1 cellular context compared by ENCODE assay signal in the genomic region with DNA sequence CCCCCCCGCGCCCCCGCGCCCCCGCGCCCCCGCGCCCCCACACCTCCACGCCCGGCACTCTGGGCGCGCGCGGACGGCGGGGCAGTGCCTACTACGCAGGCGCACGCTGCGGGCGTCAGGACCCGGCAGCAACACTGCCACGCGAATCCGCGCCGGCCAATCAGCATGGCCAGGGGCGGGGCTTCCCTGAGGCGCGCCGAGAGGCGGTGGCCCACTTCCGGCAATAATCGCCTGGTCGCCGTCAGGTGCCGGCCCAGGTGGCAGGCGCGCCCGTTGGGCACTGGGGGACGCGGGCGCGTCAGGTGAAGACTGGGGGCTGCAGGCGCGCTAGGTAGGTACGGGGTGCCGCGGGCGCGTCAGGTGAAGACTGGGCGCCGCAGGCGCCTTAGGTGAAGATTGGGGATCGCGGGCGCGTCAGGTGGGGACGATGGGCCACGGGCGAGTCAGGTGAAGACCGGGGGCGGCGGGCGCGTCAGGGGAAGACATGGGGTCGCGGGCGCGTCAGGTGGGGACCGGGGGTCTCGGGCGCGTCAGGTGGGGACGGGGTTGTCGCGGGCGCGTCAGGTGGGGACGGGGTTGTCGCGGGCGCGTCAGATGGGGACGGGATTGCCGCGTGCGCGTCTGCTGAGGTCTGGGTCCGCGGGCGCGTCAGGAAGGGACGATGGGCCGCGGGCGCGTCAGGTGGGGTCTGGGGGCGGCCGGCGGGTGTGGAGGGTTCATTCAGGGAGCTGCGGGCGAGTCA.
TF ChIP-seq lines count a peak whose summit lies in the region.

No MANE protein-coding gene starts in this region.

TF ChIP-seq in GM12878, 131 proteins besides CTCF, POLR2A, EP300 and RAD21 (continued from another document and continues in another):
- TF ChIP-seq, protein P1, sequence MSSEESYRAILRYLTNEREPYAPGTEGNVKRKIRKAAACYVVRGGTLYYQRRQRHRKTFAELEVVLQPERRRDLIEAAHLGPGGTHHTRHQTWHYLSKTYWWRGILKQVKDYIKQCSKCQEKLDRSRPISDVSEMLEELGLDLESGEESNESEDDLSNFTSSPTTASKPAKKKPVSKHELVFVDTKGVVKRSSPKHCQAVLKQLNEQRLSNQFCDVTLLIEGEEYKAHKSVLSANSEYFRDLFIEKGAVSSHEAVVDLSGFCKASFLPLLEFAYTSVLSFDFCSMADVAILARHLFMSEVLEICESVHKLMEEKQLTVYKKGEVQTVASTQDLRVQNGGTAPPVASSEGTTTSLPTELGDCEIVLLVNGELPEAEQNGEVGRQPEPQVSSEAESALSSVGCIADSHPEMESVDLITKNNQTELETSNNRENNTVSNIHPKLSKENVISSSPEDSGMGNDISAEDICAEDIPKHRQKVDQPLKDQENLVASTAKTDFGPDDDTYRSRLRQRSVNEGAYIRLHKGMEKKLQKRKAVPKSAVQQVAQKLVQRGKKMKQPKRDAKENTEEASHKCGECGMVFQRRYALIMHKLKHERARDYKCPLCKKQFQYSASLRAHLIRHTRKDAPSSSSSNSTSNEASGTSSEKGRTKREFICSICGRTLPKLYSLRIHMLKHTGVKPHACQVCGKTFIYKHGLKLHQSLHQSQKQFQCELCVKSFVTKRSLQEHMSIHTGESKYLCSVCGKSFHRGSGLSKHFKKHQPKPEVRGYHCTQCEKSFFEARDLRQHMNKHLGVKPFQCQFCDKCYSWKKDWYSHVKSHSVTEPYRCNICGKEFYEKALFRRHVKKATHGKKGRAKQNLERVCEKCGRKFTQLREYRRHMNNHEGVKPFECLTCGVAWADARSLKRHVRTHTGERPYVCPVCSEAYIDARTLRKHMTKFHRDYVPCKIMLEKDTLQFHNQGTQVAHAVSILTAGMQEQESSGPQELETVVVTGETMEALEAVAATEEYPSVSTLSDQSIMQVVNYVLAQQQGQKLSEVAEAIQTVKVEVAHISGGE (CRISPR knock-in tag; IDR thresholded peaks at IDR 0.05), result no peak
- TF ChIP-seq, protein P2, sequence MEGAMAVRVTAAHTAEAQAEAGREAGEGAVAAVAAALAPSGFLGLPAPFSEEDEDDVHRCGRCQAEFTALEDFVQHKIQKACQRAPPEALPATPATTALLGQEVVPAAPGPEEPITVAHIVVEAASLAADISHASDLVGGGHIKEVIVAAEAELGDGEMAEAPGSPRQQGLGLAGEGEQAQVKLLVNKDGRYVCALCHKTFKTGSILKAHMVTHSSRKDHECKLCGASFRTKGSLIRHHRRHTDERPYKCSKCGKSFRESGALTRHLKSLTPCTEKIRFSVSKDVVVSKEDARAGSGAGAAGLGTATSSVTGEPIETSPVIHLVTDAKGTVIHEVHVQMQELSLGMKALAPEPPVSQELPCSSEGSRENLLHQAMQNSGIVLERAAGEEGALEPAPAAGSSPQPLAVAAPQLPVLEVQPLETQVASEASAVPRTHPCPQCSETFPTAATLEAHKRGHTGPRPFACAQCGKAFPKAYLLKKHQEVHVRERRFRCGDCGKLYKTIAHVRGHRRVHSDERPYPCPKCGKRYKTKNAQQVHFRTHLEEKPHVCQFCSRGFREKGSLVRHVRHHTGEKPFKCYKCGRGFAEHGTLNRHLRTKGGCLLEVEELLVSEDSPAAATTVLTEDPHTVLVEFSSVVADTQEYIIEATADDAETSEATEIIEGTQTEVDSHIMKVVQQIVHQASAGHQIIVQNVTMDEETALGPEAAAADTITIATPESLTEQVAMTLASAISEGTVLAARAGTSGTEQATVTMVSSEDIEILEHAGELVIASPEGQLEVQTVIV (IDR thresholded peaks at IDR 0.05; ENCODE audit: borderline replicate concordance, partially characterized antibody), result peak; percentile 69
- TF ChIP-seq, protein P3, sequence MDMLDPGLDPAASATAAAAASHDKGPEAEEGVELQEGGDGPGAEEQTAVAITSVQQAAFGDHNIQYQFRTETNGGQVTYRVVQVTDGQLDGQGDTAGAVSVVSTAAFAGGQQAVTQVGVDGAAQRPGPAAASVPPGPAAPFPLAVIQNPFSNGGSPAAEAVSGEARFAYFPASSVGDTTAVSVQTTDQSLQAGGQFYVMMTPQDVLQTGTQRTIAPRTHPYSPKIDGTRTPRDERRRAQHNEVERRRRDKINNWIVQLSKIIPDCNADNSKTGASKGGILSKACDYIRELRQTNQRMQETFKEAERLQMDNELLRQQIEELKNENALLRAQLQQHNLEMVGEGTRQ (IDR thresholded peaks at IDR 0.05; ENCODE audit: borderline replicate concordance, low read depth, low read length), result no peak
- TF ChIP-seq BRCA1 (IDR thresholded peaks at IDR 0.05; ENCODE audit: low read depth, low read length) (no peak), POU2F2 (IDR thresholded peaks at IDR 0.05; ENCODE audit: borderline replicate concordance, low read depth, low read length) (0 out of 3 replicates have a peak, but pooled peaks have one; percentile 22), ZZZ3 (IDR thresholded peaks at IDR 0.05; ENCODE audit: control insufficient read depth, insufficient read length, low read depth) (no peak), HDAC6 (IDR thresholded peaks at IDR 0.05; ENCODE audit: unreplicated experiment) (no peak), BCL11A (IDR thresholded peaks at IDR 0.05; ENCODE audit: low read depth, low read length) (no peak), RAD51 (IDR thresholded peaks at IDR 0.05) (no peak), STAT1 (conservative IDR thresholded peaks at IDR 0.05) (no peak), SRF (IDR thresholded peaks at IDR 0.05; ENCODE audit: low read depth in 2 of 2, low read length in 2 of 2) (no peak), KDM1A (IDR thresholded peaks at IDR 0.05; ENCODE audit: borderline replicate concordance) (no peak), TAF1 (IDR thresholded peaks at IDR 0.05; ENCODE audit: borderline replicate concordance, low read depth, low read length) (peak; percentile 43; the same call in 1 of the 2 replicates), HDAC2 (IDR thresholded peaks at IDR 0.05) (no peak), HDGF (IDR thresholded peaks at IDR 0.05) (no peak), BMI1 (IDR thresholded peaks at IDR 0.05; ENCODE audit: borderline replicate concordance) (no peak), CHD1 (IDR thresholded peaks at IDR 0.05; ENCODE audit: low read depth, low read length) (no peak), MXI1 (IDR thresholded peaks at IDR 0.05; ENCODE audit: low read depth, low read length) (peak; percentile 73; the same call in 1 of the 2 replicates), EED (IDR thresholded peaks at IDR 0.05; ENCODE audit: low read depth) (no peak), PML (IDR thresholded peaks at IDR 0.05; ENCODE audit: low read length) (no peak), ZSCAN29 (IDR thresholded peaks at IDR 0.05) (no peak), SIX5 (IDR thresholded peaks at IDR 0.05; ENCODE audit: low read depth, low read length, severe bottlenecking) (no peak), TCF7 (IDR thresholded peaks at IDR 0.05; ENCODE audit: borderline replicate concordance) (no peak), SREBF1 (IDR thresholded peaks at IDR 0.05; ENCODE audit: low read length) (no peak)
- TF ChIP-seq, protein P4, sequence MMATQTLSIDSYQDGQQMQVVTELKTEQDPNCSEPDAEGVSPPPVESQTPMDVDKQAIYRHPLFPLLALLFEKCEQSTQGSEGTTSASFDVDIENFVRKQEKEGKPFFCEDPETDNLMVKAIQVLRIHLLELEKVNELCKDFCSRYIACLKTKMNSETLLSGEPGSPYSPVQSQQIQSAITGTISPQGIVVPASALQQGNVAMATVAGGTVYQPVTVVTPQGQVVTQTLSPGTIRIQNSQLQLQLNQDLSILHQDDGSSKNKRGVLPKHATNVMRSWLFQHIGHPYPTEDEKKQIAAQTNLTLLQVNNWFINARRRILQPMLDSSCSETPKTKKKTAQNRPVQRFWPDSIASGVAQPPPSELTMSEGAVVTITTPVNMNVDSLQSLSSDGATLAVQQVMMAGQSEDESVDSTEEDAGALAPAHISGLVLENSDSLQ (IDR thresholded peaks at IDR 0.05), result no peak
- TF ChIP-seq, protein P5, sequence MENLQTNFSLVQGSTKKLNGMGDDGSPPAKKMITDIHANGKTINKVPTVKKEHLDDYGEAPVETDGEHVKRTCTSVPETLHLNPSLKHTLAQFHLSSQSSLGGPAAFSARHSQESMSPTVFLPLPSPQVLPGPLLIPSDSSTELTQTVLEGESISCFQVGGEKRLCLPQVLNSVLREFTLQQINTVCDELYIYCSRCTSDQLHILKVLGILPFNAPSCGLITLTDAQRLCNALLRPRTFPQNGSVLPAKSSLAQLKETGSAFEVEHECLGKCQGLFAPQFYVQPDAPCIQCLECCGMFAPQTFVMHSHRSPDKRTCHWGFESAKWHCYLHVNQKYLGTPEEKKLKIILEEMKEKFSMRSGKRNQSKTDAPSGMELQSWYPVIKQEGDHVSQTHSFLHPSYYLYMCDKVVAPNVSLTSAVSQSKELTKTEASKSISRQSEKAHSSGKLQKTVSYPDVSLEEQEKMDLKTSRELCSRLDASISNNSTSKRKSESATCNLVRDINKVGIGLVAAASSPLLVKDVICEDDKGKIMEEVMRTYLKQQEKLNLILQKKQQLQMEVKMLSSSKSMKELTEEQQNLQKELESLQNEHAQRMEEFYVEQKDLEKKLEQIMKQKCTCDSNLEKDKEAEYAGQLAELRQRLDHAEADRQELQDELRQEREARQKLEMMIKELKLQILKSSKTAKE (IDR thresholded peaks at IDR 0.05; ENCODE audit: low read depth, poor library complexity, severe bottlenecking), result no peak
- TF ChIP-seq, protein P6, sequence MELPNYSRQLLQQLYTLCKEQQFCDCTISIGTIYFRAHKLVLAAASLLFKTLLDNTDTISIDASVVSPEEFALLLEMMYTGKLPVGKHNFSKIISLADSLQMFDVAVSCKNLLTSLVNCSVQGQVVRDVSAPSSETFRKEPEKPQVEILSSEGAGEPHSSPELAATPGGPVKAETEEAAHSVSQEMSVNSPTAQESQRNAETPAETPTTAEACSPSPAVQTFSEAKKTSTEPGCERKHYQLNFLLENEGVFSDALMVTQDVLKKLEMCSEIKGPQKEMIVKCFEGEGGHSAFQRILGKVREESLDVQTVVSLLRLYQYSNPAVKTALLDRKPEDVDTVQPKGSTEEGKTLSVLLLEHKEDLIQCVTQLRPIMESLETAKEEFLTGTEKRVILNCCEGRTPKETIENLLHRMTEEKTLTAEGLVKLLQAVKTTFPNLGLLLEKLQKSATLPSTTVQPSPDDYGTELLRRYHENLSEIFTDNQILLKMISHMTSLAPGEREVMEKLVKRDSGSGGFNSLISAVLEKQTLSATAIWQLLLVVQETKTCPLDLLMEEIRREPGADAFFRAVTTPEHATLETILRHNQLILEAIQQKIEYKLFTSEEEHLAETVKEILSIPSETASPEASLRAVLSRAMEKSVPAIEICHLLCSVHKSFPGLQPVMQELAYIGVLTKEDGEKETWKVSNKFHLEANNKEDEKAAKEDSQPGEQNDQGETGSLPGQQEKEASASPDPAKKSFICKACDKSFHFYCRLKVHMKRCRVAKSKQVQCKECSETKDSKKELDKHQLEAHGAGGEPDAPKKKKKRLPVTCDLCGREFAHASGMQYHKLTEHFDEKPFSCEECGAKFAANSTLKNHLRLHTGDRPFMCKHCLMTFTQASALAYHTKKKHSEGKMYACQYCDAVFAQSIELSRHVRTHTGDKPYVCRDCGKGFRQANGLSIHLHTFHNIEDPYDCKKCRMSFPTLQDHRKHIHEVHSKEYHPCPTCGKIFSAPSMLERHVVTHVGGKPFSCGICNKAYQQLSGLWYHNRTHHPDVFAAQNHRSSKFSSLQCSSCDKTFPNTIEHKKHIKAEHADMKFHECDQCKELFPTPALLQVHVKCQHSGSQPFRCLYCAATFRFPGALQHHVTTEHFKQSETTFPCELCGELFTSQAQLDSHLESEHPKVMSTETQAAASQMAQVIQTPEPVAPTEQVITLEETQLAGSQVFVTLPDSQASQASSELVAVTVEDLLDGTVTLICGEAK (IDR thresholded peaks at IDR 0.05; ENCODE audit: borderline replicate concordance), result no peak
- TF ChIP-seq, protein P7, sequence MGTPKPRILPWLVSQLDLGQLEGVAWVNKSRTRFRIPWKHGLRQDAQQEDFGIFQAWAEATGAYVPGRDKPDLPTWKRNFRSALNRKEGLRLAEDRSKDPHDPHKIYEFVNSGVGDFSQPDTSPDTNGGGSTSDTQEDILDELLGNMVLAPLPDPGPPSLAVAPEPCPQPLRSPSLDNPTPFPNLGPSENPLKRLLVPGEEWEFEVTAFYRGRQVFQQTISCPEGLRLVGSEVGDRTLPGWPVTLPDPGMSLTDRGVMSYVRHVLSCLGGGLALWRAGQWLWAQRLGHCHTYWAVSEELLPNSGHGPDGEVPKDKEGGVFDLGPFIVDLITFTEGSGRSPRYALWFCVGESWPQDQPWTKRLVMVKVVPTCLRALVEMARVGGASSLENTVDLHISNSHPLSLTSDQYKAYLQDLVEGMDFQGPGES (IDR thresholded peaks at IDR 0.05), result no peak
- TF ChIP-seq, protein P8, sequence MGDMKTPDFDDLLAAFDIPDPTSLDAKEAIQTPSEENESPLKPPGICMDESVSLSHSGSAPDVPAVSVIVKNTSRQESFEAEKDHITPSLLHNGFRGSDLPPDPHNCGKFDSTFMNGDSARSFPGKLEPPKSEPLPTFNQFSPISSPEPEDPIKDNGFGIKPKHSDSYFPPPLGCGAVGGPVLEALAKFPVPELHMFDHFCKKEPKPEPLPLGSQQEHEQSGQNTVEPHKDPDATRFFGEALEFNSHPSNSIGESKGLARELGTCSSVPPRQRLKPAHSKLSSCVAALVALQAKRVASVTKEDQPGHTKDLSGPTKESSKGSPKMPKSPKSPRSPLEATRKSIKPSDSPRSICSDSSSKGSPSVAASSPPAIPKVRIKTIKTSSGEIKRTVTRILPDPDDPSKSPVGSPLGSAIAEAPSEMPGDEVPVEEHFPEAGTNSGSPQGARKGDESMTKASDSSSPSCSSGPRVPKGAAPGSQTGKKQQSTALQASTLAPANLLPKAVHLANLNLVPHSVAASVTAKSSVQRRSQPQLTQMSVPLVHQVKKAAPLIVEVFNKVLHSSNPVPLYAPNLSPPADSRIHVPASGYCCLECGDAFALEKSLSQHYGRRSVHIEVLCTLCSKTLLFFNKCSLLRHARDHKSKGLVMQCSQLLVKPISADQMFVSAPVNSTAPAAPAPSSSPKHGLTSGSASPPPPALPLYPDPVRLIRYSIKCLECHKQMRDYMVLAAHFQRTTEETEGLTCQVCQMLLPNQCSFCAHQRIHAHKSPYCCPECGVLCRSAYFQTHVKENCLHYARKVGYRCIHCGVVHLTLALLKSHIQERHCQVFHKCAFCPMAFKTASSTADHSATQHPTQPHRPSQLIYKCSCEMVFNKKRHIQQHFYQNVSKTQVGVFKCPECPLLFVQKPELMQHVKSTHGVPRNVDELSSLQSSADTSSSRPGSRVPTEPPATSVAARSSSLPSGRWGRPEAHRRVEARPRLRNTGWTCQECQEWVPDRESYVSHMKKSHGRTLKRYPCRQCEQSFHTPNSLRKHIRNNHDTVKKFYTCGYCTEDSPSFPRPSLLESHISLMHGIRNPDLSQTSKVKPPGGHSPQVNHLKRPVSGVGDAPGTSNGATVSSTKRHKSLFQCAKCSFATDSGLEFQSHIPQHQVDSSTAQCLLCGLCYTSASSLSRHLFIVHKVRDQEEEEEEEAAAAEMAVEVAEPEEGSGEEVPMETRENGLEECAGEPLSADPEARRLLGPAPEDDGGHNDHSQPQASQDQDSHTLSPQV (IDR thresholded peaks at IDR 0.05), result no peak
